In genomic region chr4:77501851-77502250, GRCh38 we compare ENCODE assay signal across 20 cellular contexts.
DNase-seq lines count a peak whose midpoint lies in the region; ATAC-seq, FAIRE-seq and TF ChIP-seq lines count a peak whose summit lies in the region.
"Had no signal": no experiment of that assay in that cellular context is flagged by ENCODE, and none has a peak within 500 bp of the region (broad histone marks: within the 10 kb centered on the region; RNA-seq: fewer than 3 reads in every experiment).

No MANE protein-coding gene starts in this region.

- FAIRE-seq in HepG2 (lab: Jason Lieb, UNC) = no peak
- FAIRE-seq: A204.1, H54 had no signal

- CTCF ChIA-PET in HepG2 (lab: Yijun Ruan, JAX; ENCODE audit: low intra/inter-chr PET ratio, low total read pairs) (no interaction called here), Calu3 (lab: Charles Lee) (no interaction called here)

- no peaks in the 10 kb centered on the region for H3K36me3 ChIP-seq in HepG2 (replicated peaks in 1 of 2; ENCODE audit: control insufficient read depth in 1 of 2, insufficient read depth in 2 of 2, low read length in 2 of 2)
- H3K36me3 ChIP-seq: SJCRH30 had no signal

- no peak for ATAC-seq in GM18873 (IDR thresholded peaks at IDR 0.05; ENCODE audit: low FRiP score, unreplicated experiment)
- no peak for ATAC-seq in HepG2

- POLR2A ChIA-PET in HepG2 (lab: Yijun Ruan, JAX) = no interaction called here

- BruUV-seq in HepG2 (replicated peaks; lab: Mats Ljungman, UMichigan) = no TSS peak
- no TSS peak for BruUV-seq in Calu3 (replicated peaks; lab: Mats Ljungman, UMichigan)

- no peaks in the 10 kb centered on the region for H3K9me3 ChIP-seq in HepG2 (ENCODE audit: low read length)
- H3K9me3 ChIP-seq: SJCRH30 had no signal

- H3K79me2 ChIP-seq in HepG2 (ENCODE audit: insufficient read depth, low read length) = no peaks in the 10 kb centered on the region

- no peaks in the 10 kb centered on the region for H3K27me3 Mint-ChIP-seq in Calu3 (ENCODE audit: unreplicated experiment)

- no peaks in the 10 kb centered on the region for H3K9me3 Mint-ChIP-seq in Calu3 (ENCODE audit: low read depth, unreplicated experiment)
- H3K9me3 Mint-ChIP-seq: CD8-positive, alpha-beta memory T cell had no signal

- H3K4me3 ChIP-seq in HepG2 (replicated peaks in 1 of 3; ENCODE audit: insufficient read depth in 1 of 3, low read depth in 2 of 3, low read length in 3 of 3) = no peak overlapping the region
- H3K4me3 ChIP-seq: PC-9, SJCRH30 had no signal

- no peak overlapping the region for H2AFZ ChIP-seq in HepG2 (ENCODE audit: low read length)
- H2AFZ ChIP-seq: PC-9 had no signal

- H3K4me1 ChIP-seq in HepG2 (ENCODE audit: insufficient read depth, low read length) = no peaks in the 10 kb centered on the region

- 0% methylated on average over 2 of the region's 2 CpGs for WGBS in HepG2 (ENCODE audit: low lambda C conversion rate)

- peak; percentile 14 for DNase-seq in A172 (ENCODE audit: low spot score)
- DNase-seq in EL = peak; percentile 63
- peak; percentile 39 for DNase-seq in RPMI7951 (ENCODE audit: low read depth)
- DNase-seq in kidney glomerular epithelial cell (lab: John Stamatoyannopoulos, UW) = peak; percentile 53
- DNase-seq in HepG2 (ENCODE audit: low spot score) = no peak
- DNase-seq in Calu3 = no peak
- no peak for DNase-seq in AG08395 (ENCODE audit: low spot score)
- DNase-seq: C1 segment of cervical spinal cord; CD8-positive, alpha-beta memory T cell; DMS 273 treated with DMSO at 0.1 percent for 48 hours; NCI-H1417; NCI-H187; NCI-H2171; NCI-H526; PC-9; SJCRH30 had no signal

- H3K27ac Mint-ChIP-seq in Calu3 (ENCODE audit: unreplicated experiment) = no peak overlapping the region
- H3K27ac Mint-ChIP-seq: CD8-positive, alpha-beta memory T cell had no signal

- no peaks in the 10 kb centered on the region for H3K36me3 Mint-ChIP-seq in Calu3 (ENCODE audit: insufficient read depth, unreplicated experiment)
- H3K36me3 Mint-ChIP-seq: CD8-positive, alpha-beta memory T cell had no signal

- H3K4me1 Mint-ChIP-seq in Calu3 (ENCODE audit: low read depth, unreplicated experiment) = no peaks in the 10 kb centered on the region
- H3K4me1 Mint-ChIP-seq: CD8-positive, alpha-beta memory T cell had no signal

- H3K4me2 ChIP-seq in HepG2 (ENCODE audit: low read depth, low read length) = no peak overlapping the region
- H3K4me2 ChIP-seq: KMS-11, PC-9 had no signal

- intact Hi-C loops in HepG2 (cut with micrococcal nuclease; ENCODE audit: unreplicated experiment) (no loop called here), Calu3 (cut with micrococcal nuclease; ENCODE audit: unreplicated experiment) (no loop called here)

- in situ Hi-C loops in HepG2 (cut with HindIII; ENCODE audit: extremely low pct_ligation_motif_present, low pct_unique_long_range_greater_than_20kb) = no loop called here

- H3K27me3 ChIP-seq in HepG2 (ENCODE audit: control insufficient read depth in 1 of 2, insufficient read depth in 2 of 2, low read length in 2 of 2) = no peaks in the 10 kb centered on the region
- H3K27me3 ChIP-seq: SJCRH30 had no signal

- TF ChIP-seq CTCF in HepG2 (CRISPR knock-in tag; IDR thresholded peaks at IDR 0.05) (no peak), Calu3 (IDR thresholded peaks at IDR 0.05; ENCODE audit: unreplicated experiment) (no peak)

- H4K20me1 ChIP-seq in HepG2 (ENCODE audit: insufficient read depth, low read length) = no peaks in the 10 kb centered on the region

- H3K9ac ChIP-seq in HepG2 (ENCODE audit: insufficient read depth, low read depth, low read length) = no peak overlapping the region
- H3K9ac ChIP-seq: KMS-11 had no signal

- H3K27ac ChIP-seq in HepG2 (ENCODE audit: extremely low read length, insufficient read depth, low read length) = no peak overlapping the region
- H3K27ac ChIP-seq: KMS-11, PC-9 had no signal

- TF ChIP-seq EP300 in HepG2 (IDR thresholded peaks at IDR 0.05; ENCODE audit: low read depth in 2 of 2, low read length in 2 of 2) (no peak), HepG2 (CRISPR knock-in tag; IDR thresholded peaks at IDR 0.05; ENCODE audit: borderline replicate concordance) (no peak)

- TF ChIP-seq RAD21 in HepG2 (CRISPR knock-in tag; IDR thresholded peaks at IDR 0.05) = no peak

- no peak for TF ChIP-seq POLR2A in HepG2 (IDR thresholded peaks at IDR 0.05; ENCODE audit: insufficient read depth in 1 of 2, low read depth in 2 of 2, low read length in 2 of 2)

- no peak overlapping the region for H3K4me3 Mint-ChIP-seq in Calu3 (ENCODE audit: low read depth, unreplicated experiment)
- H3K4me3 Mint-ChIP-seq: CD8-positive, alpha-beta memory T cell had no signal

TF ChIP-seq in HepG2, 621 proteins besides CTCF, POLR2A, EP300 and RAD21:
- TF ChIP-seq TP53 (CRISPR knock-in tag; conservative IDR thresholded peaks at IDR 0.05) (no peak), MAZ (IDR thresholded peaks at IDR 0.05; ENCODE audit: borderline replicate concordance, low read depth, low read length) (no peak), MAZ (CRISPR knock-in tag; IDR thresholded peaks at IDR 0.05; ENCODE audit: low read depth) (no peak), ZNF784 (CRISPR knock-in tag; IDR thresholded peaks at IDR 0.05; ENCODE audit: borderline replicate concordance) (no peak), THAP9 (CRISPR knock-in tag; IDR thresholded peaks at IDR 0.05; ENCODE audit: borderline replicate concordance) (no peak), CBX5 (CRISPR knock-in tag; IDR thresholded peaks at IDR 0.05; ENCODE audit: borderline replicate concordance) (no peak), SNAI1 (CRISPR knock-in tag; IDR thresholded peaks at IDR 0.05; ENCODE audit: borderline replicate concordance) (no peak), ZNF75D (CRISPR knock-in tag; IDR thresholded peaks at IDR 0.05; ENCODE audit: borderline replicate concordance) (no peak), HDAC1 (CRISPR knock-in tag; IDR thresholded peaks at IDR 0.05) (no peak), FLYWCH1 (CRISPR knock-in tag; IDR thresholded peaks at IDR 0.05) (no peak), ZNF143 (CRISPR knock-in tag; IDR thresholded peaks at IDR 0.05) (no peak), GATAD1 (CRISPR knock-in tag; IDR thresholded peaks at IDR 0.05) (no peak), ZNF232 (CRISPR knock-in tag; IDR thresholded peaks at IDR 0.05; ENCODE audit: borderline replicate concordance) (no peak), ZNF557 (CRISPR knock-in tag; IDR thresholded peaks at IDR 0.05) (no peak), GLMP (CRISPR knock-in tag; IDR thresholded peaks at IDR 0.05; ENCODE audit: borderline replicate concordance) (no peak), GTF2F1 (IDR thresholded peaks at IDR 0.05; ENCODE audit: low read length) (no peak), ARNT (IDR thresholded peaks at IDR 0.05) (no peak), ZNF777 (CRISPR knock-in tag; IDR thresholded peaks at IDR 0.05) (no peak), HNRNPH1 (optimal IDR thresholded peaks at IDR 0.05; ENCODE audit: low read depth, low read length) (no peak), ZNF546 (CRISPR knock-in tag; conservative IDR thresholded peaks at IDR 0.05) (no peak)
TF ChIP-seq in HepG2: peak in this region for 0.

Comparison
In these comparisons a context has a peak if more than half of its experiments do, and no peak if none do; other contexts are left out.
1. DNase-seq: peak in A172 (single experiment), EL (single experiment), RPMI7951 (single experiment) and kidney glomerular epithelial cell (single experiment); none in HepG2 (single experiment), Calu3 (single experiment) and AG08395 (single experiment).